Comparison of ENCODE assay signal across 7 cellular contexts in the genomic region with DNA sequence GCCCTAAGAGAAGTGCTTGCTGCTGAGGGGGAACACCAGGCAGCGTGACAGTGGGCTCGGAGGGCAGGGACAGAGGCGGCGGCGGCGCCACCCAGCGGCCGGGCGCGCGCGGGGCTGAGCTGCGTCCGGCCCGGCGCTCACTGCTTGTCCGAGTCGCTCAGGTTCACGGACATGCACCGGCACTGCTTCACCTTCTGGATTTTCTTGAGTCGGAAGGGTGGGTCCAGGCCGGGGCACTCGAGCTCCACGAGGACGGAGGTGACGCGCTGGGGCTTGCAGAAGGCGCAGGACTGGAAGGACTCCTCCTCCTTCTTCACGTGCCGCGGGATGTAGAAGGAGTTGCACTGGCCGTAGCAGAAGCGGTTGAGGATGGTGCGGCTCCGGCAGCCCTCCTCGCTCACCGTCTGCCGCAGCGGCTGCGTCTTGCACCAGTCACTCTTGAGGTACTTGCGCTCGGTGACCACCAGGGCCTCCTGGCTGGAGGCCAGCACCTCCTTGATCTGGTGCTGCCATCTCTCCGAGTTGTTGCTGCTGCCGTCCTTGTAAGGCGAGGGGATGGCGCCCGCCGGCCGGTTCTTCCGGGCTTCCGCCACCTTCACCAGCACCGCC.
A peak's percentile ranks its signal among the peaks of the same experiment; 100 is the strongest.
DNase-seq lines count a peak whose midpoint lies in the region; ATAC-seq, FAIRE-seq and TF ChIP-seq lines count a peak whose summit lies in the region.

No MANE protein-coding gene starts in this region.

- H3K9me2 ChIP-seq in PC-3 (replicated peaks; ENCODE audit: low read length), result no peaks in the 10 kb centered on the region

- no peaks in the 10 kb centered on the region for H3F3A ChIP-seq in PC-3 (ENCODE audit: low read length, unreplicated experiment)

- no peak overlapping the region for H3K9ac ChIP-seq in PC-3 (ENCODE audit: low read length)

- no peak for FAIRE-seq in GM12892 (lab: Jason Lieb, UNC)

- H3K27ac Mint-ChIP-seq in T-cell, result no peak overlapping the region

- H3K4me3 Mint-ChIP-seq in T-cell, result peak overlapping the region in 2 of 3 donors; percentile 29 to 31

- H3K27me3 ChIP-seq in esophagus muscularis mucosa (no peaks in the 10 kb centered on the region), ovary (no peaks in the 10 kb centered on the region), PC-3 (ENCODE audit: low read length) (no peaks in the 10 kb centered on the region)

- H3K27me3 Mint-ChIP-seq in T-cell, result peaks cover 0 to 8% of the 10 kb centered on the region in 2 donors

- no peak for TF ChIP-seq CTCF in GM20000 (IDR thresholded peaks at IDR 0.05; ENCODE audit: extremely low read depth, missing control alignments)
- peak in 1 of 3 experiments; percentile 30 for TF ChIP-seq CTCF in esophagus muscularis mucosa (IDR thresholded peaks at IDR 0.05)
- no peak for TF ChIP-seq CTCF in ovary (IDR thresholded peaks at IDR 0.05)
- TF ChIP-seq CTCF in PC-3 (conservative IDR thresholded peaks at IDR 0.05; ENCODE audit: low read depth, low read length), result no peak

- H3K9me3 Mint-ChIP-seq in T-cell, result peaks cover 0 to 9% (median 7%) of the 10 kb centered on the region in 3 donors

- intact Hi-C loops in esophagus muscularis mucosa (cut with DNase I), result no loop called here
- intact Hi-C loops in ovary (cut with DNase I), result no loop called here
- intact Hi-C loops in PC-3 (cut with micrococcal nuclease), result no loop called here

- H3K9me3 ChIP-seq in esophagus muscularis mucosa (no peaks in the 10 kb centered on the region), ovary (no peaks in the 10 kb centered on the region), PC-3 (ENCODE audit: low read length) (no peaks in the 10 kb centered on the region)

- no peak for TF ChIP-seq POLR2A in esophagus muscularis mucosa (IDR thresholded peaks at IDR 0.05; ENCODE audit: low read depth)
- no peak for TF ChIP-seq POLR2A in ovary (IDR thresholded peaks at IDR 0.05)
- no peak for TF ChIP-seq POLR2A in GM12892 (IDR thresholded peaks at IDR 0.05; ENCODE audit: low read depth, low read length)

- TF ChIP-seq EP300 in esophagus muscularis mucosa (IDR thresholded peaks at IDR 0.05) (no peak), ovary (IDR thresholded peaks at IDR 0.05) (no peak)

- H3K36me3 Mint-ChIP-seq in T-cell, result no peaks in the 10 kb centered on the region

- POLR2A ChIA-PET in T-cell (lab: Charles Lee) (no interaction called here), PC-3 (lab: Charles Lee; ENCODE audit: unreplicated experiment) (no interaction called here)

- DNase-seq in GM20000 (ENCODE audit: low spot score) (peak; percentile 25), T-cell (peak in 17 of 34 experiments; percentile 1 to 40 (median 6)), esophagus muscularis mucosa (ENCODE audit: extremely low spot score) (no peak), ovary (peak in 4 of 5 donors; percentile 20 to 67 (median 36)), NCI-H446 treated with DMSO at 0.1 percent for 48 hours (lab: John Stamatoyannopoulos, UW) (no peak), PC-3 (no peak), GM12892 (ENCODE audit: insufficient read length) (no peak)

- no peaks in the 10 kb centered on the region for H3K4me1 ChIP-seq in esophagus muscularis mucosa
- H3K4me1 ChIP-seq in ovary (ENCODE audit: insufficient read depth), result no peaks in the 10 kb centered on the region
- H3K4me1 ChIP-seq in PC-3 (ENCODE audit: insufficient read depth, low read length), result peaks cover 15% of the 10 kb centered on the region

- H2AFZ ChIP-seq in PC-3 (ENCODE audit: low read length), result no peak overlapping the region

- WGBS in esophagus muscularis mucosa, result 66% methylated on average over 39 of the region's 52 CpGs
- 40 to 65% (median 60%) methylated on average over 52 of the region's 52 CpGs for WGBS in ovary, 3 donors

- no peak overlapping the region for H3K4me2 ChIP-seq in PC-3 (ENCODE audit: low read length)

- CTCF ChIA-PET in T-cell (lab: Charles Lee), result no interaction called here
- CTCF ChIA-PET in PC-3 (lab: Charles Lee), result no interaction called here

- H3K4me1 Mint-ChIP-seq in T-cell, result no peaks in the 10 kb centered on the region

- H3K27ac ChIP-seq in esophagus muscularis mucosa (replicated peaks in 1 of 4) (no peak overlapping the region), ovary (no peak overlapping the region), PC-3 (ENCODE audit: low read length) (no peak overlapping the region)

- H3K36me3 ChIP-seq in esophagus muscularis mucosa (no peaks in the 10 kb centered on the region), ovary (no peaks in the 10 kb centered on the region), PC-3 (ENCODE audit: low read depth, low read length) (no peaks in the 10 kb centered on the region)

- peak overlapping the region; percentile 28 to 39 (median 34) for H3K4me3 ChIP-seq in esophagus muscularis mucosa
- no peak overlapping the region for H3K4me3 ChIP-seq in ovary
- no peak overlapping the region for H3K4me3 ChIP-seq in PC-3 (ENCODE audit: low read length)

- no peaks in the 10 kb centered on the region for H4K20me1 ChIP-seq in PC-3 (ENCODE audit: low read length)

- ATAC-seq in T-cell (replicated peaks in 1 of 4), result peak in 2 of 4 experiments; percentile 11 to 24
- ATAC-seq in PC-3, result no peak

- BruUV-seq in PC-3 (replicated peaks; lab: Mats Ljungman, UMichigan), result no TSS peak

- no peaks in the 10 kb centered on the region for H3K79me2 ChIP-seq in PC-3 (ENCODE audit: low read length)

Comparison
In these comparisons a context has a peak if more than half of its experiments do, and no peak if none do; other contexts are left out.
1. DNase-seq: peak in GM20000 (single experiment) and ovary (4 of 5); none in esophagus muscularis mucosa (single experiment), NCI-H446 treated with DMSO at 0.1 percent for 48 hours (single experiment), PC-3 (single experiment) and GM12892 (single experiment).
2. H3K4me3 ChIP-seq: peak in esophagus muscularis mucosa (4 of 4); none in ovary (single experiment) and PC-3 (single experiment).